11 cellular contexts compared by ENCODE assay signal in the genomic region with DNA sequence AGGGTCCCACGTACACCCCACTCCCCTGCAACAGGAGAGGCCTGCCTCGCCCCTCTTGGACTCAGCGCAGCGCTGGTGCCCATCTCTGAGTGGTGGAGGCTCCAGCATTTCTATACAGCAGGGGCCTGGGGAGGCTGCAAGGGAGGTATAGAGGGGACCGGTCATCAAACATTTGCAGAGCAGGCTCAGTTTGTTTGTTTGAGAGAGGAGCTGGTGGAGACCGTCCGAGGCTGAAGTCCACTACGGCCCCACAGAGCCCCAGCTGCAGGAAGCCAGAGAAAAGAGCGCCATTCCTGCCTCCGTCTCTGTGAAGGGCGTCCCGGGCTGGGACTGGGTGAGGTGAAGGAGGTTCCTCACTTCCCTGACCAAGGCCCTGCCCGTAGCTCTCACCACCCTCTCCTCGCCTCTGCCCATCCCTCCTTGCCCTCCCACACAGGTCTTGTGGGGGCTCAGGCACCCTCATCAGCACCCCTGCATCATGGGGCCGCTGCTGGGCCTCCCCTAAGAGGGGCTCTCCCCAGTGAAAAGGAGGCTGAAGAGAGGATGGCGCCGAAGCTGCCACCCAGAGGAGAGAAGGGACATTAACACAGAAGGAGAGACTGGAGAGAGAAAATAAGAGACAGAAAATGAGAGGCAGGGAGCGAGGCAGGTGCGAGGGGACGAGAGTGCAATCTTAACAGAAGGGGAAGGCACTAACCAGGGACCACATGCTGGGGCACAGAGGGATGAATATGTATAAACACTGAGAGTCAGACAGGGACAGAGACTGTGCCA. TPM values are rescaled to one million over a fixed set of nuclear protein-coding genes. Genes with fewer than 3 reads are reported as not detected.
DNase-seq lines count a peak whose midpoint lies in the region; ATAC-seq and TF ChIP-seq lines count a peak whose summit lies in the region.
"Had no signal": no experiment of that assay in that cellular context is flagged by ENCODE, and none has a peak within 500 bp of the region (broad histone marks: within the 10 kb centered on the region; RNA-seq: fewer than 3 reads in every experiment).

No MANE protein-coding gene starts in this region.

- TF ChIP-seq CTCF in 22Rv1 (IDR thresholded peaks at IDR 0.05) (0 out of 2 replicates have a peak, but pooled peaks have one; percentile 10), GM13977 (IDR thresholded peaks at IDR 0.05; ENCODE audit: extremely low read depth, insufficient read depth, missing control alignments) (peak; percentile 14), OCI-LY7 (conservative IDR thresholded peaks at IDR 0.05; ENCODE audit: low read length) (peak; percentile 56; the same call in 1 of the 2 replicates)

- no peak overlapping the region for H3K4me3 ChIP-seq in OCI-LY7 (ENCODE audit: low read depth, low read length, poor library complexity, severe bottlenecking)

- CTCF ChIA-PET in OCI-LY7 (lab: Charles Lee; ENCODE audit: unreplicated experiment): no interaction called here

- in situ Hi-C loops in GM13977 (cut with MboI; ENCODE audit: low pct_unique_long_range_greater_than_20kb, low sequenced_read_pairs, unreplicated experiment) (no loop called here), ACHN (cut with HindIII; ENCODE audit: low pct_ligation_motif_present, low pct_unique_long_range_greater_than_20kb, low sequenced_read_pairs) (no loop called here)

- no peaks in the 10 kb centered on the region for H3K9me3 ChIP-seq in OCI-LY7 (ENCODE audit: low read length)

- no TSS peak for BruUV-seq in OCI-LY7 (replicated peaks; lab: Mats Ljungman, UMichigan)

- no peaks in the 10 kb centered on the region for H3K9me2 ChIP-seq in OCI-LY7 (ENCODE audit: insufficient read depth, low read length)

- H4K20me1 ChIP-seq in OCI-LY7 (ENCODE audit: insufficient read depth, low read length): no peaks in the 10 kb centered on the region

- DNase-seq in GM13977 (ENCODE audit: low spot score) (no peak), OCI-LY7 (ENCODE audit: low spot score) (no peak), left ventricle myocardium superior (no peak), ACHN (no peak)
- no peak for DNase-seq in activated CD4-positive, CD25-positive, alpha-beta regulatory T cell (lab: John Stamatoyannopoulos, UW)
- DNase-seq: HCEC 1CT, NCI-H1694 treated with DMSO at 0.1 percent for 48 hours, T-cell had no signal

- H2AFZ ChIP-seq in OCI-LY7 (ENCODE audit: low read length): no peak overlapping the region

- POLR2A ChIA-PET in OCI-LY7 (lab: Charles Lee): interaction anchor here (0.9 to 1.3 kb wide), 2 partner anchors 12 to 88 kb away, joined by 3 to 4 read pairs; no protein-coding TSS in a partner anchor

- H3K4me2 ChIP-seq in OCI-LY7 (ENCODE audit: low read length): no peak overlapping the region

- peak; percentile 20 for ATAC-seq in left ventricle myocardium superior
- no peak for ATAC-seq in GM18868 (IDR thresholded peaks at IDR 0.05; ENCODE audit: unreplicated experiment)
- no peak for ATAC-seq in GM18502 (IDR thresholded peaks at IDR 0.05; ENCODE audit: poor library complexity, unreplicated experiment)
- ATAC-seq: T-cell had no signal

- H3K36me3 ChIP-seq in OCI-LY7 (ENCODE audit: insufficient read depth, low read length): peaks cover 18% of the 10 kb centered on the region; the same call in 1 of the 2 replicates

- intact Hi-C loops in OCI-LY7 (cut with micrococcal nuclease; ENCODE audit: unreplicated experiment) (no loop called here), left ventricle myocardium superior (cut with micrococcal nuclease) (no loop called here)

- peaks cover 34% of the 10 kb centered on the region for H3K4me1 ChIP-seq in OCI-LY7 (ENCODE audit: insufficient read depth, low read length, poor library complexity, severe bottlenecking)

- H3K27ac ChIP-seq in 22Rv1 (no peak overlapping the region), OCI-LY7 (ENCODE audit: low read depth, low read length, poor library complexity, severe bottlenecking) (no peak overlapping the region)

- no peaks in the 10 kb centered on the region for H3K79me2 ChIP-seq in OCI-LY7 (ENCODE audit: insufficient read depth, low read depth, low read length)

RNA-seq across cellular contexts. Expression of gene RPUSD4, which starts 24.6 kb away (rescaled TPM):
- 29.1 and 39.2 TPM in 2 replicates for total RNA-seq in OCI-LY7 (2014; rRNA removed; shearing (Covaris generic))
- 36.2 and 37.0 TPM in 2 replicates for total RNA-seq in OCI-LY7 (2022)
- total RNA-seq in left ventricle myocardium superior: 40.0 TPM

RNA-seq across cellular contexts. Expression of gene FAM118B, which starts 24.7 kb away (rescaled TPM):
- 9.9 and 11.5 TPM in 2 replicates for total RNA-seq in OCI-LY7 (2014; rRNA removed; shearing (Covaris generic))
- total RNA-seq in OCI-LY7 (2022) (12.8 and 14.8 TPM in 2 replicates), left ventricle myocardium superior (25.1 TPM)
